ENCODE assay signal across 22 cellular contexts in genomic region chr21:43772368-43772870, GRCh38.
"Had no signal": no experiment of that assay in that cellular context is flagged by ENCODE, and none has a peak within 500 bp of the region (broad histone marks: within the 10 kb centered on the region; RNA-seq: fewer than 3 reads in every experiment).

No MANE protein-coding gene starts in this region.

- H3K27ac Mint-ChIP-seq: activated B cell treated with CpG ODN at 0.5 μM for 24 hours; activated naive CD8-positive, alpha-beta T cell treated with anti-CD3 and anti-CD28 coated beads, Interleukin-2, amount 50 U/mL, for 24 hours; natural killer cell had no signal

- H3K36me3 Mint-ChIP-seq: natural killer cell had no signal

- H3K4me3 Mint-ChIP-seq: activated B cell treated with CpG ODN at 0.5 μM for 24 hours; activated naive CD8-positive, alpha-beta T cell treated with anti-CD3 and anti-CD28 coated beads, Interleukin-2, amount 50 U/mL, for 24 hours; activated T-helper 1 cell treated with anti-CD3 and anti-CD28 coated beads, Interleukin-12 subunit alpha, Interleukin-12 subunit beta, Interleukin-2, Interleukin-4 antibody, amounts not matched to agents 30 ng/mL and 10 ng/mL and 1 ng/mL, durations not matched to agents 14 hours and 24 hours and 36 hours; natural killer cell had no signal

- ATAC-seq: activated naive CD8-positive, alpha-beta T cell treated with anti-CD3 and anti-CD28 coated beads, Interleukin-2, amount 50 U/mL, for 24 hours; left ventricle myocardium superior; natural killer cell; right cardiac atrium; stimulated activated naive B cell treated with anti-CD40 and anti-IgM and Interleukin-4, amounts not matched to agents 10 μg/mL and 1 μg/mL and 100 μg/mL, for 72 hours had no signal

- H3K9me3 Mint-ChIP-seq: activated B cell treated with CpG ODN at 0.5 μM for 24 hours; activated naive CD8-positive, alpha-beta T cell treated with anti-CD3 and anti-CD28 coated beads, Interleukin-2, amount 50 U/mL, for 24 hours; natural killer cell had no signal

- H3K27me3 Mint-ChIP-seq: activated naive CD8-positive, alpha-beta T cell treated with anti-CD3 and anti-CD28 coated beads, Interleukin-2, amount 50 U/mL, for 24 hours had no signal

- H3K4me3 ChIP-seq: ascending aorta, breast epithelium, skin epidermis, tibial nerve, uterus had no signal

- H3K27me3 ChIP-seq: ascending aorta, breast epithelium, tibial nerve, uterus had no signal

- DNase-seq: activated B cell treated with CpG ODN at 0.5 μM for 24 hours; activated CD4-positive, alpha-beta T cell treated with anti-CD3 and anti-CD28 coated beads for 48 hours; activated CD8-positive, alpha-beta memory T cell treated with anti-CD3 and anti-CD28 coated beads for 24 hours; activated naive CD4-positive, alpha-beta T cell; activated naive CD8-positive, alpha-beta T cell treated with anti-CD3 and anti-CD28 coated beads, Interleukin-2, amount 50 U/mL, for 24 hours; cerebellar nuclear complex; effector memory CD4-positive, alpha-beta T cell; hippocampal formation; kidney; left ventricle myocardium superior; natural killer cell; stimulated activated CD4-positive, alpha-beta T cell treated with anti-CD3 and anti-CD28 coated beads, Interleukin-15, amount 100 ng/mL, for 24 hours; stimulated activated CD4-positive, alpha-beta T cell treated with anti-CD3 and anti-CD28 coated beads, Interleukin-4, amount 100 ng/mL, for 1 hour; stimulated activated naive B cell treated with anti-CD40 and anti-IgM and Interleukin-4, amounts not matched to agents 10 μg/mL and 1 μg/mL and 100 μg/mL, for 72 hours; T-helper 2 cell; uterus had no signal

- H3K9me3 ChIP-seq: ascending aorta, breast epithelium, tibial nerve, uterus had no signal

- H3K36me3 ChIP-seq: uterus had no signal

- H3K27ac ChIP-seq: ascending aorta, breast epithelium, tibial nerve, uterus had no signal
